2 cellular contexts compared by ENCODE assay signal in the genomic region with DNA sequence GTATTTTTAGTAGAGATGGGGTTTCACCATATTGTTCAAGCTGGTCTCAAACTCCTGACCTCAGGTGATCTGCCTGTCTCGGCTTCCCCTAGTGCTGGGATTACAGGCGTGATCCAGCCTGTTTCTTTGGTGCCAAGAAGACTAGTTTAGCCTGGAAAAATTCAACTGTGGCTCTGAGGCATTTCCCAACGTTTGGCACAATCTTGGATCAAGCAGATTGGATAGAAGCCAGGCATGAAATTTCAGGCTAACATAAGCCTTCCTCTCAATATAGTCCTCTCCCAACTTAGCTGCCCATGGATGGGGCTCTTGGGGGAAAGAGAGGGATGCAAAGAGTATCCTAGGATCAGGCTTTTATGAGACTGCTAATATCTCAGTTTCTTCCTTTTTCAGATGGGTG.
TF ChIP-seq lines count a peak whose summit lies in the region.

No MANE protein-coding gene starts in this region.

TF ChIP-seq in liver, 16 proteins besides CTCF, POLR2A, EP300 and RAD21:
- TF ChIP-seq JUND (IDR thresholded peaks at IDR 0.05): peak in 1 of 2 donors; percentile 10
- no peak for TF ChIP-seq SP1 (IDR thresholded peaks at IDR 0.05)
- TF ChIP-seq, protein P1, sequence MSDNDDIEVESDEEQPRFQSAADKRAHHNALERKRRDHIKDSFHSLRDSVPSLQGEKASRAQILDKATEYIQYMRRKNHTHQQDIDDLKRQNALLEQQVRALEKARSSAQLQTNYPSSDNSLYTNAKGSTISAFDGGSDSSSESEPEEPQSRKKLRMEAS (IDR thresholded peaks at IDR 0.05): no peak
- no peak for TF ChIP-seq YY1 (IDR thresholded peaks at IDR 0.05)
- no peak for TF ChIP-seq FOXA1 (IDR thresholded peaks at IDR 0.05)
- peak; percentile 57 to 65 for TF ChIP-seq RXRA (IDR thresholded peaks at IDR 0.05)
- TF ChIP-seq, protein P2, sequence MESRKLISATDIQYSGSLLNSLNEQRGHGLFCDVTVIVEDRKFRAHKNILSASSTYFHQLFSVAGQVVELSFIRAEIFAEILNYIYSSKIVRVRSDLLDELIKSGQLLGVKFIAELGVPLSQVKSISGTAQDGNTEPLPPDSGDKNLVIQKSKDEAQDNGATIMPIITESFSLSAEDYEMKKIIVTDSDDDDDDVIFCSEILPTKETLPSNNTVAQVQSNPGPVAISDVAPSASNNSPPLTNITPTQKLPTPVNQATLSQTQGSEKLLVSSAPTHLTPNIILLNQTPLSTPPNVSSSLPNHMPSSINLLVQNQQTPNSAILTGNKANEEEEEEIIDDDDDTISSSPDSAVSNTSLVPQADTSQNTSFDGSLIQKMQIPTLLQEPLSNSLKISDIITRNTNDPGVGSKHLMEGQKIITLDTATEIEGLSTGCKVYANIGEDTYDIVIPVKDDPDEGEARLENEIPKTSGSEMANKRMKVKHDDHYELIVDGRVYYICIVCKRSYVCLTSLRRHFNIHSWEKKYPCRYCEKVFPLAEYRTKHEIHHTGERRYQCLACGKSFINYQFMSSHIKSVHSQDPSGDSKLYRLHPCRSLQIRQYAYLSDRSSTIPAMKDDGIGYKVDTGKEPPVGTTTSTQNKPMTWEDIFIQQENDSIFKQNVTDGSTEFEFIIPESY (IDR thresholded peaks at IDR 0.05): no peak
- TF ChIP-seq HNF4A (conservative IDR thresholded peaks at IDR 0.05): peak; percentile 31 to 43

TF ChIP-seq in HepG2, 621 proteins besides CTCF, POLR2A, EP300 and RAD21:
- TF ChIP-seq ZNF136 (CRISPR knock-in tag; IDR thresholded peaks at IDR 0.05; ENCODE audit: low read depth) (no peak), NFYC (CRISPR knock-in tag; IDR thresholded peaks at IDR 0.05) (no peak), KLF9 (CRISPR knock-in tag; IDR thresholded peaks at IDR 0.05; ENCODE audit: low read depth) (no peak), PTBP1 (IDR thresholded peaks at IDR 0.05; ENCODE audit: low read depth, low read length, poor library complexity, severe bottlenecking) (no peak), ZNF546 (CRISPR knock-in tag; conservative IDR thresholded peaks at IDR 0.05) (no peak), ZKSCAN5 (CRISPR knock-in tag; IDR thresholded peaks at IDR 0.05) (no peak), ZNF577 (CRISPR knock-in tag; IDR thresholded peaks at IDR 0.05; ENCODE audit: borderline replicate concordance, low read depth) (no peak), ZNF781 (CRISPR knock-in tag; IDR thresholded peaks at IDR 0.05; ENCODE audit: borderline replicate concordance, not compliant biosample characterization) (no peak), NONO (IDR thresholded peaks at IDR 0.05) (no peak), NONO (CRISPR knock-in tag; conservative IDR thresholded peaks at IDR 0.05) (no peak), ZBTB8A (CRISPR knock-in tag; IDR thresholded peaks at IDR 0.05; ENCODE audit: borderline replicate concordance, low read depth) (no peak), CENPX (CRISPR knock-in tag; IDR thresholded peaks at IDR 0.05) (no peak), CEBPG (CRISPR knock-in tag; IDR thresholded peaks at IDR 0.05) (no peak), KDM5A (IDR thresholded peaks at IDR 0.05; ENCODE audit: borderline replicate concordance, low read length) (no peak)
- TF ChIP-seq, protein P3, sequence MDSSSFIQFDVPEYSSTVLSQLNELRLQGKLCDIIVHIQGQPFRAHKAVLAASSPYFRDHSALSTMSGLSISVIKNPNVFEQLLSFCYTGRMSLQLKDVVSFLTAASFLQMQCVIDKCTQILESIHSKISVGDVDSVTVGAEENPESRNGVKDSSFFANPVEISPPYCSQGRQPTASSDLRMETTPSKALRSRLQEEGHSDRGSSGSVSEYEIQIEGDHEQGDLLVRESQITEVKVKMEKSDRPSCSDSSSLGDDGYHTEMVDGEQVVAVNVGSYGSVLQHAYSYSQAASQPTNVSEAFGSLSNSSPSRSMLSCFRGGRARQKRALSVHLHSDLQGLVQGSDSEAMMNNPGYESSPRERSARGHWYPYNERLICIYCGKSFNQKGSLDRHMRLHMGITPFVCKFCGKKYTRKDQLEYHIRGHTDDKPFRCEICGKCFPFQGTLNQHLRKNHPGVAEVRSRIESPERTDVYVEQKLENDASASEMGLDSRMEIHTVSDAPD (CRISPR knock-in tag; IDR thresholded peaks at IDR 0.05): no peak
- TF ChIP-seq, protein P4, sequence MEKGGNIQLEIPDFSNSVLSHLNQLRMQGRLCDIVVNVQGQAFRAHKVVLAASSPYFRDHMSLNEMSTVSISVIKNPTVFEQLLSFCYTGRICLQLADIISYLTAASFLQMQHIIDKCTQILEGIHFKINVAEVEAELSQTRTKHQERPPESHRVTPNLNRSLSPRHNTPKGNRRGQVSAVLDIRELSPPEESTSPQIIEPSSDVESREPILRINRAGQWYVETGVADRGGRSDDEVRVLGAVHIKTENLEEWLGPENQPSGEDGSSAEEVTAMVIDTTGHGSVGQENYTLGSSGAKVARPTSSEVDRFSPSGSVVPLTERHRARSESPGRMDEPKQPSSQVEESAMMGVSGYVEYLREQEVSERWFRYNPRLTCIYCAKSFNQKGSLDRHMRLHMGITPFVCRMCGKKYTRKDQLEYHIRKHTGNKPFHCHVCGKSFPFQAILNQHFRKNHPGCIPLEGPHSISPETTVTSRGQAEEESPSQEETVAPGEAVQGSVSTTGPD (CRISPR knock-in tag; IDR thresholded peaks at IDR 0.05): no peak
- TF ChIP-seq, protein P5, sequence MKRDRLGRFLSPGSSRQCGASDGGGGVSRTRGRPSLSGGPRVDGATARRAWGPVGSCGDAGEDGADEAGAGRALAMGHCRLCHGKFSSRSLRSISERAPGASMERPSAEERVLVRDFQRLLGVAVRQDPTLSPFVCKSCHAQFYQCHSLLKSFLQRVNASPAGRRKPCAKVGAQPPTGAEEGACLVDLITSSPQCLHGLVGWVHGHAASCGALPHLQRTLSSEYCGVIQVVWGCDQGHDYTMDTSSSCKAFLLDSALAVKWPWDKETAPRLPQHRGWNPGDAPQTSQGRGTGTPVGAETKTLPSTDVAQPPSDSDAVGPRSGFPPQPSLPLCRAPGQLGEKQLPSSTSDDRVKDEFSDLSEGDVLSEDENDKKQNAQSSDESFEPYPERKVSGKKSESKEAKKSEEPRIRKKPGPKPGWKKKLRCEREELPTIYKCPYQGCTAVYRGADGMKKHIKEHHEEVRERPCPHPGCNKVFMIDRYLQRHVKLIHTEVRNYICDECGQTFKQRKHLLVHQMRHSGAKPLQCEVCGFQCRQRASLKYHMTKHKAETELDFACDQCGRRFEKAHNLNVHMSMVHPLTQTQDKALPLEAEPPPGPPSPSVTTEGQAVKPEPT (CRISPR knock-in tag; IDR thresholded peaks at IDR 0.05; ENCODE audit: low read depth): no peak
- TF ChIP-seq, protein P6, sequence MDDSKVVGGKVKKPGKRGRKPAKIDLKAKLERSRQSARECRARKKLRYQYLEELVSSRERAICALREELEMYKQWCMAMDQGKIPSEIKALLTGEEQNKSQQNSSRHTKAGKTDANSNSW (CRISPR knock-in tag; IDR thresholded peaks at IDR 0.05; ENCODE audit: borderline replicate concordance): no peak
